In genomic region chr20:52060794-52061714, GRCh38 we compare ENCODE assay signal across 10 cellular contexts.
DNase-seq lines count a peak whose midpoint lies in the region; ATAC-seq and TF ChIP-seq lines count a peak whose summit lies in the region.
"Had no signal": no experiment of that assay in that cellular context is flagged by ENCODE, and none has a peak within 500 bp of the region (broad histone marks: within the 10 kb centered on the region; RNA-seq: fewer than 3 reads in every experiment).

No MANE protein-coding gene starts in this region.

- H3K4me3 ChIP-seq in AG09309 (ENCODE audit: control insufficient read depth, low read depth, low read length) = no peak overlapping the region

- TF ChIP-seq CTCF in AG09309 (IDR thresholded peaks at IDR 0.05; ENCODE audit: control insufficient read depth, insufficient read depth, low read depth, low read length, missing control alignments) = peak; percentile 63

- ATAC-seq in GM21360 (IDR thresholded peaks at IDR 0.05; ENCODE audit: unreplicated experiment) = no peak

- DNase-seq in AG09309 (ENCODE audit: low read depth) (no peak), HS-5 (ENCODE audit: low read depth) (peak; percentile 61), amniotic epithelial cell (ENCODE audit: low read depth) (peak; percentile 18), kidney tubule cell (ENCODE audit: low spot score) (peak; percentile 44), amniotic stem cell (lab: John Stamatoyannopoulos, UW) (no peak), DMS153 treated with DMSO at 0.1 percent for 48 hours (lab: John Stamatoyannopoulos, UW; ENCODE audit: unreplicated experiment) (no peak), cerebellar nuclear complex (lab: John Stamatoyannopoulos, UW) (no peak)
- DNase-seq: effector CD4-positive, alpha-beta T cell; NCI-H187 had no signal

Comparison
In these comparisons a context has a peak if more than half of its experiments do, and no peak if none do; other contexts are left out.
1. DNase-seq: peak in HS-5 (single experiment), amniotic epithelial cell (single experiment) and kidney tubule cell (single experiment); none in AG09309 (single experiment), amniotic stem cell (single experiment), DMS153 treated with DMSO at 0.1 percent for 48 hours (single experiment) and cerebellar nuclear complex (0 of 2).